20 cellular contexts compared by ENCODE assay signal in the genomic region with DNA sequence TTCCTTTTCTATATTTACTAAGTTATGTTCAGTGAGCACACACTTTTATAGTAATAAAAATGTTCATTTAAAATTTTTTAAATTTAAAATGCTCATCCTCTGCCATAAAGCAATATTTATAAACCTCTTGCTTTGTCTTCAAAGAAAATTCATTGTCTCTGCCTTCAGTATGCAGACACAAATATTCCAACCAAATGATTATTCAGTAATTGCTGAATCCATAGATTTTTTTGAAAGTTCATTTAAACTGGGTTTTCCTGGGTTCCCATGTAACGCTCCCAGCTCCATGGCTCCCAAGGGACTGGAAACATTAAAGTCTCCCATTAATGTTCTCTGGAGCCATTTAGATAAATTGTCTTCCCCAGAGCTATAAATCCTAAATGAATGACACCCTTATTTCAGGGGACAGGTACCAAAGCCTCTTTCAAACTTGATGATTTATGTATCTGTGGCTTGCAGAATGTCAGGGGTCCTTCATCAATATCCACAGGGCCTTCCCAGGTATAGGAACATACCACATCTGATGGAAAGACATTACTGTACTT. TPM values are rescaled to one million over a fixed set of nuclear protein-coding genes. Genes with fewer than 3 reads are reported as not detected.
DNase-seq lines count a peak whose midpoint lies in the region; ATAC-seq, FAIRE-seq and TF ChIP-seq lines count a peak whose summit lies in the region.
"Had no signal": no experiment of that assay in that cellular context is flagged by ENCODE, and none has a peak within 500 bp of the region (broad histone marks: within the 10 kb centered on the region; RNA-seq: fewer than 3 reads in every experiment).

No MANE protein-coding gene starts in this region.

- no peaks in the 10 kb centered on the region for H3K36me3 ChIP-seq in endodermal cell (ENCODE audit: control insufficient read depth, insufficient read depth, low read length)
- H3K36me3 ChIP-seq in psoas muscle (ENCODE audit: insufficient read depth in 1 of 2, low read depth in 1 of 2), result no peaks in the 10 kb centered on the region
- H3K36me3 ChIP-seq in small intestine (ENCODE audit: control insufficient read depth in 2 of 2, insufficient read depth in 2 of 2, low read length in 2 of 2), result no peaks in the 10 kb centered on the region
- H3K36me3 ChIP-seq: BE2C had no signal

- H3K4me1 ChIP-seq in A549, result peaks cover 9% of the 10 kb centered on the region
- H3K4me1 ChIP-seq in endodermal cell (ENCODE audit: control insufficient read depth, insufficient read depth, low read length), result no peaks in the 10 kb centered on the region
- H3K4me1 ChIP-seq in psoas muscle, result no peaks in the 10 kb centered on the region
- peaks cover 0 to 12% of the 10 kb centered on the region in 2 donors for H3K4me1 ChIP-seq in small intestine (ENCODE audit: control insufficient read depth in 2 of 2, insufficient read depth in 1 of 2, low read depth in 1 of 2, low read length in 1 of 2)

- H3K36me3 Mint-ChIP-seq in brain, result no peaks in the 10 kb centered on the region
- H3K36me3 Mint-ChIP-seq in endodermal cell (ENCODE audit: low read depth), result no peaks in the 10 kb centered on the region

- POLR2A ChIA-PET in A549 (lab: Yijun Ruan, JAX) (interaction anchor here (1.2 kb wide), 1 partner anchor 15 kb away, joined by 4 read pairs; a partner anchor contains a TSS), HEK293T (lab: Yijun Ruan, JAX) (interaction anchor here (0.7 to 5.4 kb wide), 5 partner anchors 9 to 317 kb away, joined by 3 to 51 read pairs (median 3); a partner anchor contains a TSS)

- no peak for TF ChIP-seq POLR2A in A549 (IDR thresholded peaks at IDR 0.05; ENCODE audit: low read length)

- no peak for TF ChIP-seq EP300 in A549 (IDR thresholded peaks at IDR 0.05)

- no peak overlapping the region for H3K4me2 ChIP-seq in A549

- H3K9me3 ChIP-seq in A549, result 0 out of 3 replicates have a peak, but pooled peaks cover 3% of the 10 kb centered on the region
- no peaks in the 10 kb centered on the region for H3K9me3 ChIP-seq in endodermal cell (ENCODE audit: control insufficient read depth, low read length)
- no peaks in the 10 kb centered on the region for H3K9me3 ChIP-seq in psoas muscle
- no peaks in the 10 kb centered on the region for H3K9me3 ChIP-seq in small intestine (ENCODE audit: control insufficient read depth, low read depth)
- H3K9me3 ChIP-seq: BE2C had no signal

- H3K27me3 Mint-ChIP-seq in brain (no peaks in the 10 kb centered on the region), endodermal cell (ENCODE audit: insufficient read depth) (peaks cover 17% of the 10 kb centered on the region)

- no peak for TF ChIP-seq RAD21 in A549 (conservative IDR thresholded peaks at IDR 0.05 in 1 of 2, IDR thresholded peaks at IDR 0.05 in 1 of 2)

- peak; percentile 72 for FAIRE-seq in A549 (lab: Jason Lieb, UNC)
- FAIRE-seq in small intestine (lab: Jason Lieb, UNC), result no peak
- FAIRE-seq: G401.6, GM12891, GM19239 had no signal

- no peak for TF ChIP-seq CTCF in A549 (IDR thresholded peaks at IDR 0.05)
- no peak for TF ChIP-seq CTCF in brain (conservative IDR thresholded peaks at IDR 0.05)
- TF ChIP-seq CTCF in endodermal cell (conservative IDR thresholded peaks at IDR 0.05), result no peak
- TF ChIP-seq CTCF in psoas muscle (IDR thresholded peaks at IDR 0.05), result no peak

- H3K4me1 Mint-ChIP-seq in brain (peaks cover 50% of the 10 kb centered on the region), endodermal cell (peaks cover 5% of the 10 kb centered on the region)
- H3K4me1 Mint-ChIP-seq: CD4-positive, CD25-positive, alpha-beta regulatory T cell; CD8-positive, alpha-beta memory T cell had no signal

- H3K4me3 Mint-ChIP-seq in brain (peak overlapping the region in 2 of 5 experiments; percentile 1 to 5), endodermal cell (no peak overlapping the region)
- H3K4me3 Mint-ChIP-seq: CD4-positive, CD25-positive, alpha-beta regulatory T cell; CD8-positive, alpha-beta memory T cell; H9 had no signal

- WGBS in A549 (ENCODE audit: missing lambda C conversion rate), result 79% methylated on average over 1 of the region's 1 CpG
- WGBS in endodermal cell (ENCODE audit: insufficient coverage in 1 of 2, insufficient read length in 1 of 2), 2 experiments, result 97% methylated on average over 1 of the region's 1 CpG; no CpG with 5 or more reads in 1 of the 2 experiments
- WGBS in psoas muscle, 3 donors, result 76 to 81% (median 77%) methylated on average over 1 of the region's 1 CpG
- WGBS in small intestine, 3 donors, result 84 to 92% (median 89%) methylated on average over 1 of the region's 1 CpG

- no peak overlapping the region for H3K9ac ChIP-seq in endodermal cell (ENCODE audit: extremely low read depth, low read length, poor library complexity, severe bottlenecking)

- H3K27ac ChIP-seq in A549, result no peak overlapping the region
- H3K27ac ChIP-seq in endodermal cell (ENCODE audit: low read depth, low read length), result peak overlapping the region; percentile 36
- no peak overlapping the region for H3K27ac ChIP-seq in psoas muscle
- H3K27ac ChIP-seq in small intestine (ENCODE audit: low read depth in 1 of 2, low read length in 1 of 2), result no peak overlapping the region

- H3K9me3 Mint-ChIP-seq in brain (peaks cover 0 to 8% (median 0%) of the 10 kb centered on the region in 5 experiments), endodermal cell (no peaks in the 10 kb centered on the region)

- H3K27ac Mint-ChIP-seq in brain (peak overlapping the region; percentile 56 to 92 (median 66)), endodermal cell (no peak overlapping the region)
- H3K27ac Mint-ChIP-seq: CD4-positive, CD25-positive, alpha-beta regulatory T cell; CD8-positive, alpha-beta memory T cell; H9 had no signal

- DNase-seq in A549 (ENCODE audit: low read depth in 1 of 2, low spot score in 1 of 2) (no peak), HEK293T (ENCODE audit: extremely low spot score) (no peak), endodermal cell (no peak), dermis blood vessel endothelial cell (no peak), psoas muscle (no peak), SW480 (ENCODE audit: low spot score) (no peak), small intestine (no peak)
- DNase-seq: ACHN; CD4-positive, CD25-positive, alpha-beta regulatory T cell; CD8-positive, alpha-beta memory T cell; COR-L47; DMS 273 treated with DMSO at 0.1 percent for 48 hours; DMS53; DND-41; H9 had no signal

- H3K4me3 ChIP-seq in A549 (no peak overlapping the region), endodermal cell (ENCODE audit: low read length) (no peak overlapping the region), psoas muscle (no peak overlapping the region), small intestine (ENCODE audit: low read depth in 1 of 2, low read length in 2 of 2) (no peak overlapping the region)

- intact Hi-C loops in psoas muscle (cut with DNase I), result no loop called here

- H3K27me3 ChIP-seq in endodermal cell (ENCODE audit: control insufficient read depth, insufficient read depth, low read length, poor library complexity, severe bottlenecking), result no peaks in the 10 kb centered on the region
- peaks cover 0 to 25% (median 3%) of the 10 kb centered on the region in 3 donors for H3K27me3 ChIP-seq in psoas muscle (ENCODE audit: insufficient read depth in 3 of 3, low read length in 2 of 3)
- peaks cover 0 to 2% of the 10 kb centered on the region in 2 donors for H3K27me3 ChIP-seq in small intestine (ENCODE audit: control insufficient read depth in 2 of 2, insufficient read depth in 2 of 2, low read length in 2 of 2)
- H3K27me3 ChIP-seq: BE2C had no signal

- ATAC-seq in A549, result no peak
- ATAC-seq in psoas muscle, result no peak

- CTCF ChIA-PET in A549 (lab: Yijun Ruan, JAX) (interaction anchor here (0.8 to 3.9 kb wide), 6 partner anchors 11 to 120 kb away, joined by 3 to 16 read pairs (median 4); a partner anchor contains a TSS), HEK293T (lab: Yijun Ruan, JAX) (interaction anchor here (0.7 to 0.9 kb wide), 4 partner anchors 12 to 318 kb away, joined by 3 read pairs; a partner anchor contains a TSS)

TF ChIP-seq in A549, 52 proteins besides CTCF, POLR2A, EP300 and RAD21:
- no peak for TF ChIP-seq CEBPB (IDR thresholded peaks at IDR 0.05)
- no peak for TF ChIP-seq ESRRA (IDR thresholded peaks at IDR 0.05; ENCODE audit: borderline replicate concordance, low read length)
- TF ChIP-seq BHLHE40 (IDR thresholded peaks at IDR 0.05; ENCODE audit: low read depth, low read length), result no peak
- no peak for TF ChIP-seq CBX2 (IDR thresholded peaks at IDR 0.05; ENCODE audit: borderline replicate concordance, low read depth)

TF ChIP-seq in HEK293T, 16 proteins besides CTCF, POLR2A, EP300 and RAD21:
- TF ChIP-seq, protein P1, sequence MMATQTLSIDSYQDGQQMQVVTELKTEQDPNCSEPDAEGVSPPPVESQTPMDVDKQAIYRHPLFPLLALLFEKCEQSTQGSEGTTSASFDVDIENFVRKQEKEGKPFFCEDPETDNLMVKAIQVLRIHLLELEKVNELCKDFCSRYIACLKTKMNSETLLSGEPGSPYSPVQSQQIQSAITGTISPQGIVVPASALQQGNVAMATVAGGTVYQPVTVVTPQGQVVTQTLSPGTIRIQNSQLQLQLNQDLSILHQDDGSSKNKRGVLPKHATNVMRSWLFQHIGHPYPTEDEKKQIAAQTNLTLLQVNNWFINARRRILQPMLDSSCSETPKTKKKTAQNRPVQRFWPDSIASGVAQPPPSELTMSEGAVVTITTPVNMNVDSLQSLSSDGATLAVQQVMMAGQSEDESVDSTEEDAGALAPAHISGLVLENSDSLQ (IDR thresholded peaks at IDR 0.05), result peak; percentile 94
- TF ChIP-seq BHLHE40 (IDR thresholded peaks at IDR 0.05; ENCODE audit: borderline replicate concordance) (no peak), CTBP1 (IDR thresholded peaks at IDR 0.05; ENCODE audit: borderline replicate concordance) (peak; percentile 23; the same call in 1 of the 2 replicates)
TF ChIP-seq in HEK293T: peak in this region for 2.

RNA-seq across cellular contexts. Expression of a gene that starts 15.2 kb away (rescaled TPM):
- polyA plus RNA-seq in A549 (2011; rRNA removed) (41.8 TPM in 2 replicates), A549 (2017; fragmentation: RNase III; extraction: RNeasy Plus Mini Kit Qiagen cat#74134 plus additional on column Dnase treatment) (19.0 to 21.5 TPM (median 19.6 TPM) in 3 replicates), brain (ENCODE audit: insufficient read depth, low read depth, low replicate concordance) (6.0 TPM), psoas muscle (1 to 10 TPM; 4.2 to 6.0 (median 4.4) TPM), small intestine (10 to 100 TPM; 18.2 to 38.9 (median 22.4) TPM)
- 13.2 and 14.5 TPM in 2 replicates for polyA plus RNA-seq in A549 (2012; cell fraction: cytosol; rRNA removed)
- polyA plus RNA-seq in A549 (2012; cell fraction: nucleus; rRNA removed), result 6.1 and 10.1 TPM in 2 replicates
- polyA minus RNA-seq in A549 (2011; rRNA and poly(A)+ RNA removed), result 21.5 and 22.8 TPM in 2 replicates
- total RNA-seq in endodermal cell (10 to 100 TPM; 16.3 to 17.2 TPM), dermis blood vessel endothelial cell (65.7 and 79.2 TPM in 2 replicates), psoas muscle (1 to 10 TPM; 2.5 to 5.2 (median 3.4) TPM)
- polyA plus RNA-seq in endodermal cell (2013, experiment 1 of 2), result 13.2 TPM
- polyA plus RNA-seq in endodermal cell (2013, experiment 2 of 2), result 13.6 TPM
